Comparison of ENCODE assay signal across 21 cellular contexts in genomic region chr14:60169722-60170121, GRCh38. TPM values are rescaled to one million over a fixed set of nuclear protein-coding genes. Genes with fewer than 3 reads are reported as not detected.
DNase-seq lines count a peak whose midpoint lies in the region; FAIRE-seq and TF ChIP-seq lines count a peak whose summit lies in the region.
"Had no signal": no experiment of that assay in that cellular context is flagged by ENCODE, and none has a peak within 500 bp of the region (broad histone marks: within the 10 kb centered on the region; RNA-seq: fewer than 3 reads in every experiment).

No MANE protein-coding gene starts in this region.

- TF ChIP-seq POLR2A in suprapubic skin (IDR thresholded peaks at IDR 0.05), result no peak

- 95% methylated on average over 3 of the region's 3 CpGs for WGBS in suprapubic skin

- peaks cover 7% of the 10 kb centered on the region for H3K4me1 ChIP-seq in suprapubic skin
- H3K4me1 ChIP-seq: Caco-2 had no signal

- DNase-seq in D721Med (ENCODE audit: insufficient read length, low spot score), result peak; percentile 38
- DNase-seq in NCI-H82 (lab: John Stamatoyannopoulos, UW), result peak; percentile 96
- DNase-seq in bronchial epithelial cell (ENCODE audit: low read depth), result no peak
- DNase-seq in HK-2 (ENCODE audit: unreplicated experiment), result no peak
- DNase-seq in suprapubic skin (ENCODE audit: low spot score in 2 of 2), result no peak
- DNase-seq in MG63, result no peak
- DNase-seq in AG20443 (ENCODE audit: low spot score), result no peak
- DNase-seq: 8988T; ACHN; Caco-2; CD4-positive, CD25-positive, alpha-beta regulatory T cell; CD8-positive, alpha-beta T cell; DMS53; DMS79 treated with DMSO at 0.1 percent for 48 hours; GF-D8; H9 had no signal

- no peaks in the 10 kb centered on the region for H3K27me3 ChIP-seq in bronchial epithelial cell (ENCODE audit: control insufficient read depth, insufficient read depth, low read length)
- no peaks in the 10 kb centered on the region for H3K27me3 ChIP-seq in suprapubic skin
- no peaks in the 10 kb centered on the region for H3K27me3 ChIP-seq in MG63

- H3K27ac ChIP-seq in suprapubic skin, result no peak overlapping the region
- H3K27ac ChIP-seq: A549, C4-2B had no signal

- no peak for TF ChIP-seq EP300 in suprapubic skin (IDR thresholded peaks at IDR 0.05)

- H3K36me3 ChIP-seq in bronchial epithelial cell (ENCODE audit: control insufficient read depth, insufficient read depth, low read length) (no peaks in the 10 kb centered on the region), suprapubic skin (no peaks in the 10 kb centered on the region), MG63 (no peaks in the 10 kb centered on the region)

- FAIRE-seq in D721Med (lab: Jason Lieb, UNC) (peak; percentile 97), bronchial epithelial cell (lab: Jason Lieb, UNC) (peak; percentile 18)
- FAIRE-seq: A549, GM12891, GM18507 had no signal

- H3K4me3 ChIP-seq in bronchial epithelial cell (ENCODE audit: low read depth, low read length) (no peak overlapping the region), suprapubic skin (no peak overlapping the region), MG63 (no peak overlapping the region)
- H3K4me3 ChIP-seq: A549, GM23338 had no signal

- TF ChIP-seq CTCF in D721Med (IDR thresholded peaks at IDR 0.05; ENCODE audit: insufficient read depth, missing control alignments) (no peak), bronchial epithelial cell (IDR thresholded peaks at IDR 0.05; ENCODE audit: insufficient read depth, low read length, severe bottlenecking) (no peak), suprapubic skin (IDR thresholded peaks at IDR 0.05) (no peak)

- no peaks in the 10 kb centered on the region for H3K9me3 ChIP-seq in suprapubic skin
- no peaks in the 10 kb centered on the region for H3K9me3 ChIP-seq in MG63
- H3K9me3 ChIP-seq: A549, Caco-2 had no signal

RNA-seq across cellular contexts. Expression of gene DHRS7, which starts 4.5 kb away (rescaled TPM):
- total RNA-seq in bronchial epithelial cell (202 and 211 TPM in 2 replicates), suprapubic skin (10 to 100 TPM; 33.7 to 91.7 (median 39.8) TPM)
- 31.8 and 33.8 TPM in 2 replicates for total RNA-seq in MG63 (2014; rRNA removed; shearing (Covaris generic); ENCODE audit: low replicate concordance)

Comparison
In these comparisons a context has a peak if more than half of its experiments do, and no peak if none do; other contexts are left out.
1. DNase-seq: peak in D721Med (single experiment) and NCI-H82 (single experiment); none in bronchial epithelial cell (single experiment), HK-2 (single experiment), suprapubic skin (0 of 2), MG63 (single experiment) and AG20443 (single experiment).